2 cellular contexts compared by ENCODE assay signal in genomic region chr1:153348511-153349362, GRCh38.
TF ChIP-seq lines count a peak whose summit lies in the region.

TSS of gene PGLYRP4 (minus strand) at chr1:153348841. CDS start at chr1:153347932, 909 bp downstream.

TF ChIP-seq in GM23338, 12 proteins besides CTCF, POLR2A, EP300 and RAD21:
- no peak for TF ChIP-seq CREB1 (CRISPR knock-in tag; IDR thresholded peaks at IDR 0.05; ENCODE audit: low read depth)
- no peak for TF ChIP-seq EZH2 (IDR thresholded peaks at IDR 0.05; ENCODE audit: low read depth, unreplicated experiment)
- TF ChIP-seq ETS1 (IDR thresholded peaks at IDR 0.05), result no peak
- TF ChIP-seq REST (IDR thresholded peaks at IDR 0.05; ENCODE audit: unreplicated experiment), result no peak
- no peak for TF ChIP-seq NANOG (IDR thresholded peaks at IDR 0.05; ENCODE audit: borderline replicate concordance)
- TF ChIP-seq STAT1 (IDR thresholded peaks at IDR 0.05; ENCODE audit: unreplicated experiment), result no peak
- TF ChIP-seq ZNF114 (CRISPR knock-in tag; IDR thresholded peaks at IDR 0.05), result no peak
- TF ChIP-seq JUNB (IDR thresholded peaks at IDR 0.05; ENCODE audit: unreplicated experiment), result no peak
- no peak for TF ChIP-seq ZNF462 (CRISPR knock-in tag; IDR thresholded peaks at IDR 0.05)
- no peak for TF ChIP-seq EZH2phosphoT487 (IDR thresholded peaks at IDR 0.05; ENCODE audit: unreplicated experiment)
- TF ChIP-seq ZNF331 (CRISPR knock-in tag; IDR thresholded peaks at IDR 0.05; ENCODE audit: low read depth), result no peak
- TF ChIP-seq POLR2AphosphoS5 (IDR thresholded peaks at IDR 0.05; ENCODE audit: low read depth), result no peak

TF ChIP-seq in IMR-90, 13 proteins besides CTCF, POLR2A, EP300 and RAD21:
- no peak for TF ChIP-seq BHLHE40 (IDR thresholded peaks at IDR 0.05; ENCODE audit: low read depth, low read length)
- no peak for TF ChIP-seq NFE2L2 (IDR thresholded peaks at IDR 0.05; ENCODE audit: low read depth, low read length)
- no peak for TF ChIP-seq SMC3 (IDR thresholded peaks at IDR 0.05; ENCODE audit: low read depth, low read length)
- TF ChIP-seq RFX5 (IDR thresholded peaks at IDR 0.05; ENCODE audit: low read depth, low read length), result no peak
- TF ChIP-seq CEBPB (IDR thresholded peaks at IDR 0.05; ENCODE audit: low read depth, low read length), result no peak
- TF ChIP-seq USF2 (IDR thresholded peaks at IDR 0.05; ENCODE audit: low read depth, low read length), result no peak
- no peak for TF ChIP-seq RCOR1 (IDR thresholded peaks at IDR 0.05; ENCODE audit: insufficient replicate concordance, low read length)
- TF ChIP-seq MAZ (IDR thresholded peaks at IDR 0.05; ENCODE audit: borderline replicate concordance, low read depth, low read length), result no peak
- TF ChIP-seq FOS (IDR thresholded peaks at IDR 0.05; ENCODE audit: low read depth, low read length), result no peak
- TF ChIP-seq MXI1 (IDR thresholded peaks at IDR 0.05; ENCODE audit: borderline replicate concordance, low read depth, low read length), result no peak
- TF ChIP-seq ELK1 (IDR thresholded peaks at IDR 0.05; ENCODE audit: borderline replicate concordance, low read depth, low read length), result no peak
TF ChIP-seq in IMR-90: peak in this region for 0.
